8 cellular contexts compared by ENCODE assay signal in the genomic region with DNA sequence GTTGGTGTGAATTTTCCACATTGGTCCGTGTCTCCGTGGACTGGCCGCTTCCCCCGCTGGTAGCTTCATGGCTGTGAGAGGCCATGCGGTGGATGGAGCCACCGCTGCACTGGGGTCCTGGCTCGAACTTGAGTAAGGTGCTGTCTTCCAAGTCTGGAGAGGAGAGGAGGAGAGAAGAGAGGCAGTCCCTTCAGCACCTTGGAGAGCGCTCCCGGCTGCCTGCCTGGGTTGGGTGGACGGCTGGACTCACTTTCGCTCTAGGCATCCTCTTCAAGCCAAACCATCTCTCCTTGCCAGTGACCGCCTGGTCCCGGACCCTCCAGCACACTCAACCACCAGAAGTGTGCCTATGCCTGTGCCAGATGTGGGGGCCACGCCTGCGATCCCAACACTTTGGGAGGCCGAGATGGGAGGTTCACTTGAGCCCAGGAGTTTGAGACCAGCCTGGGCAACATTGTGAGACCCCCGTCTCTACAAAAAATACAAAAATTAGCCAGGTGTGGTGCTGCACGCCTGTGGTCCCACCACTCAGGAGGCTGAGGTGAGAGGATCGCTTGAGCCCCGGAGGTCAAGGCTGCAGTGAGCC.
DNase-seq lines count a peak whose midpoint lies in the region; ATAC-seq lines count a peak whose summit lies in the region.

No MANE protein-coding gene starts in this region.

- DNase-seq in EL: peak; percentile 52
- peak; percentile 40 for DNase-seq in NCI-H226
- peak; percentile 34 for DNase-seq in activated naive CD4-positive, alpha-beta T cell treated with anti-CD3 and anti-CD28 coated beads, Interleukin-2, amount 50 U/mL, for 16 hours
- DNase-seq in iPS-NIHi11 (ENCODE audit: low spot score): peak; percentile 91
- DNase-seq in stimulated activated CD8-positive, alpha-beta memory T cell treated with anti-CD3 and anti-CD28 coated beads, Interleukin-15, amount 100 ng/mL, for 24 hours (ENCODE audit: low read depth): peak; percentile 20
- DNase-seq in NCI-H1092 treated with DMSO at 0.1 percent for 48 hours (lab: John Stamatoyannopoulos, UW): no peak
- no peak for DNase-seq in SKM-1 treated with dmso at 0.1 percent for 144 hours (lab: John Stamatoyannopoulos, UW; ENCODE audit: unreplicated experiment)

- ATAC-seq in GM19328 (IDR thresholded peaks at IDR 0.05; ENCODE audit: unreplicated experiment): no peak

Comparison
In these comparisons a context has a peak if more than half of its experiments do, and no peak if none do; other contexts are left out.
1. DNase-seq: peak in EL (single experiment), NCI-H226 (single experiment), activated naive CD4-positive, alpha-beta T cell treated with anti-CD3 and anti-CD28 coated beads, Interleukin-2, amount 50 U/mL, for 16 hours (single experiment), iPS-NIHi11 (single experiment) and stimulated activated CD8-positive, alpha-beta memory T cell treated with anti-CD3 and anti-CD28 coated beads, Interleukin-15, amount 100 ng/mL, for 24 hours (single experiment); none in NCI-H1092 treated with DMSO at 0.1 percent for 48 hours (single experiment) and SKM-1 treated with dmso at 0.1 percent for 144 hours (single experiment).